Comparison of ENCODE assay signal across 9 cellular contexts in the genomic region with DNA sequence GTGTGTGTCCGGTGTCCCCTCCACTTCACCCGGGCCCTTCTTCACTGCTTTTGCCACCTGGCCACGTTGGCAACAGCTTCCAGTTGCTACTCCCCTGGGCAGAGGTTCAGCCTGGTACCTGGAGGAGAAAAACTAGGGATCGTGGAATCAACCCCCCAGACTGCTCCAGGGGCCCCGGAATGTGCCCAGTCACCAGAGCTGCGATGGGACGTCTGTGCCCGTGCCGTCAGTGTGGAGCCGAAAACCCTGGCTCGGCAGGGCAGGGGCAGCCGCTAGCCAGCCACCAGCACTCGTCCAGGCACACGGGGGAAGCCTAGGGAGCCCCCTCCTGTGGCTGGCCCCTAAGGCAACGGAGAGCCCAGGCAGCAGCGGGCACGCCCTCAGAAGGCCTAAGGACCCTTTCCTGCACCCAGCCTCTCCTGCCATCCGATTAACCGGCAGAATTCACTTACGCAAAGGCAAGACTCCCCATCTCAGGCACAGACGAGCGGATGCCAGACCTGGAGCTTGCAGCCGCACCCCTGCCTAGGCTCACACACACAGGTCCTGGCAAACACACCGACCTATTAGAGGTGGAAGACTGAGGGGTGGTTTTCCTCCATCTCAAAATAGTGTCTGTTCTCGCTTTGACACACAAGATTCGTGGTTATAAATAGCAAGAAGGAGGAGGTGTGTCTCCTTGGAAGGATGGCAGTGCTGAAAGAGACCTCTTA.
A peak's percentile ranks its signal among the peaks of the same experiment; 100 is the strongest.
DNase-seq lines count a peak whose midpoint lies in the region; ATAC-seq, FAIRE-seq and TF ChIP-seq lines count a peak whose summit lies in the region.
"Had no signal": no experiment of that assay in that cellular context is flagged by ENCODE, and none has a peak within 500 bp of the region (broad histone marks: within the 10 kb centered on the region; RNA-seq: fewer than 3 reads in every experiment).

No MANE protein-coding gene starts in this region.

- H3K27ac ChIP-seq in cardiac muscle cell (peak overlapping the region; percentile 99), keratinocyte (ENCODE audit: control insufficient read depth, insufficient read depth, low read length) (no peak overlapping the region), upper lobe of left lung (no peak overlapping the region)
- H3K27ac ChIP-seq: neutrophil had no signal

- H3K9me1 ChIP-seq in keratinocyte (ENCODE audit: control insufficient read depth, extremely low read depth, insufficient read depth, low read length): no peaks in the 10 kb centered on the region

- H3K9me3 Mint-ChIP-seq in activated T-helper 17 cell treated with anti-CD3 and anti-CD28 coated beads, Interleukin-2, amount 50 U/mL, for 72 hours: no peaks in the 10 kb centered on the region

- H3K4me2 ChIP-seq in keratinocyte (ENCODE audit: control insufficient read depth, extremely low read depth, insufficient read depth, low read depth, low read length): peak overlapping the region; percentile 74

- WGBS in upper lobe of left lung, 2 donors: 48 to 60% methylated on average over 16 to 26 of the region's 26 CpGs

- TF ChIP-seq CTCF in cardiac muscle cell (IDR thresholded peaks at IDR 0.05; ENCODE audit: low read depth, low read length) (no peak), keratinocyte (optimal IDR thresholded peaks at IDR 0.05 in 1 of 3, IDR thresholded peaks at IDR 0.05 in 1 of 3, conservative IDR thresholded peaks at IDR 0.05 in 1 of 3; ENCODE audit: extremely low read depth in 1 of 3, insufficient read depth in 2 of 3, low read length in 3 of 3) (no peak), upper lobe of left lung (IDR thresholded peaks at IDR 0.05) (no peak)

- TF ChIP-seq EP300 in upper lobe of left lung (IDR thresholded peaks at IDR 0.05): no peak

- H3K4me3 ChIP-seq in cardiac muscle cell: peak overlapping the region; percentile 93
- H3K4me3 ChIP-seq in keratinocyte (ENCODE audit: control insufficient read depth in 2 of 3, extremely low read depth in 1 of 3, insufficient read depth in 2 of 3, low read depth in 1 of 3, low read length in 3 of 3): peak overlapping the region; percentile 56 to 77 (median 61)
- H3K4me3 ChIP-seq in upper lobe of left lung: peak overlapping the region; percentile 40 to 65 (median 54)

- H3K4me1 ChIP-seq in cardiac muscle cell (ENCODE audit: low read depth) (peaks cover 53% of the 10 kb centered on the region), keratinocyte (ENCODE audit: control insufficient read depth, extremely low read depth, insufficient read depth, low read length) (peaks cover 29% of the 10 kb centered on the region), upper lobe of left lung (peaks cover 7 to 29% (median 11%) of the 10 kb centered on the region in 4 donors)

- H3K4me1 Mint-ChIP-seq in activated T-helper 17 cell treated with anti-CD3 and anti-CD28 coated beads, Interleukin-2, amount 50 U/mL, for 72 hours: peaks cover 22% of the 10 kb centered on the region

- intact Hi-C loops in Right ventricle myocardium superior (cut with DNase I): no loop called here

- H4K20me1 ChIP-seq in keratinocyte (ENCODE audit: control insufficient read depth, extremely low read depth, insufficient read depth, low read length): peaks cover 7% of the 10 kb centered on the region

- no peak overlapping the region for H3K27ac Mint-ChIP-seq in activated T-helper 17 cell treated with anti-CD3 and anti-CD28 coated beads, Interleukin-2, amount 50 U/mL, for 72 hours

- TF ChIP-seq POLR2A in upper lobe of left lung (IDR thresholded peaks at IDR 0.05): no peak

- peaks cover 63% of the 10 kb centered on the region for H3K27me3 Mint-ChIP-seq in activated T-helper 17 cell treated with anti-CD3 and anti-CD28 coated beads, Interleukin-2, amount 50 U/mL, for 72 hours

- H3K4me3 Mint-ChIP-seq in activated T-helper 17 cell treated with anti-CD3 and anti-CD28 coated beads, Interleukin-2, amount 50 U/mL, for 72 hours: peak overlapping the region; percentile 77

- no peak for FAIRE-seq in keratinocyte (lab: Jason Lieb, UNC)

- peak in 1 of 2 donors; percentile 87 for DNase-seq in cardiac muscle cell (ENCODE audit: low read depth in 1 of 2, low spot score in 1 of 2)
- DNase-seq in Right ventricle myocardium superior: no peak
- DNase-seq in keratinocyte (ENCODE audit: low read depth, low spot score): no peak
- DNase-seq in upper lobe of left lung: peak in 1 of 2 donors; percentile 70
- no peak for DNase-seq in SIG-M5 treated with dmso at 0.1 percent for 504 hours (lab: John Stamatoyannopoulos, UW; ENCODE audit: unreplicated experiment)
- no peak for DNase-seq in NK-92 treated with Interleukin-12 subunit alpha and Interleukin-12 subunit beta, amount 100 ng/mL, for 24 hours (lab: John Stamatoyannopoulos, UW)
- DNase-seq in NCI-H2081 treated with DMSO at 0.1 percent for 48 hours (lab: John Stamatoyannopoulos, UW): no peak

- peaks cover 56% of the 10 kb centered on the region for H3K79me2 ChIP-seq in keratinocyte (ENCODE audit: control insufficient read depth, insufficient read depth, low read length)

- H3K36me3 ChIP-seq in cardiac muscle cell (peaks cover 7% of the 10 kb centered on the region), keratinocyte (ENCODE audit: control insufficient read depth in 2 of 2, extremely low read depth in 1 of 2, insufficient read depth in 2 of 2, low read length in 2 of 2) (no peaks in the 10 kb centered on the region), upper lobe of left lung (no peaks in the 10 kb centered on the region)
- H3K36me3 ChIP-seq: neutrophil had no signal

- H3K27me3 ChIP-seq in cardiac muscle cell (peaks cover 7% of the 10 kb centered on the region), keratinocyte (ENCODE audit: control insufficient read depth, extremely low read depth, insufficient read depth, low read length) (peaks cover 23% of the 10 kb centered on the region), upper lobe of left lung (peaks cover 0 to 31% (median 17%) of the 10 kb centered on the region in 4 donors)

- no peak for ATAC-seq in Right ventricle myocardium superior (ENCODE audit: poor library complexity)
- ATAC-seq in activated T-helper 17 cell treated with anti-CD3 and anti-CD28 coated beads, Interleukin-2, amount 50 U/mL, for 72 hours (replicated peaks): no peak
- ATAC-seq in upper lobe of left lung (ENCODE audit: low FRiP score in 2 of 2): no peak

- H3K36me3 Mint-ChIP-seq in activated T-helper 17 cell treated with anti-CD3 and anti-CD28 coated beads, Interleukin-2, amount 50 U/mL, for 72 hours (ENCODE audit: low read depth): peaks cover 12% of the 10 kb centered on the region

- dilution Hi-C loops in keratinocyte (cut with MboI; ENCODE audit: extremely low pct_ligation_motif_present, low sequenced_read_pairs): no loop called here

- peak overlapping the region; percentile 22 for H2AFZ ChIP-seq in keratinocyte (ENCODE audit: control insufficient read depth, low read length)

- peak overlapping the region; percentile 70 for H3K9ac ChIP-seq in keratinocyte (ENCODE audit: control insufficient read depth, extremely low read depth, insufficient read depth, low read length)

- H3K9me3 ChIP-seq in cardiac muscle cell (ENCODE audit: low read depth) (no peaks in the 10 kb centered on the region), keratinocyte (ENCODE audit: control insufficient read depth, low read depth, low read length) (no peaks in the 10 kb centered on the region), upper lobe of left lung (no peaks in the 10 kb centered on the region)
- H3K9me3 ChIP-seq: neutrophil had no signal
